9 cellular contexts compared by ENCODE assay signal in the genomic region with DNA sequence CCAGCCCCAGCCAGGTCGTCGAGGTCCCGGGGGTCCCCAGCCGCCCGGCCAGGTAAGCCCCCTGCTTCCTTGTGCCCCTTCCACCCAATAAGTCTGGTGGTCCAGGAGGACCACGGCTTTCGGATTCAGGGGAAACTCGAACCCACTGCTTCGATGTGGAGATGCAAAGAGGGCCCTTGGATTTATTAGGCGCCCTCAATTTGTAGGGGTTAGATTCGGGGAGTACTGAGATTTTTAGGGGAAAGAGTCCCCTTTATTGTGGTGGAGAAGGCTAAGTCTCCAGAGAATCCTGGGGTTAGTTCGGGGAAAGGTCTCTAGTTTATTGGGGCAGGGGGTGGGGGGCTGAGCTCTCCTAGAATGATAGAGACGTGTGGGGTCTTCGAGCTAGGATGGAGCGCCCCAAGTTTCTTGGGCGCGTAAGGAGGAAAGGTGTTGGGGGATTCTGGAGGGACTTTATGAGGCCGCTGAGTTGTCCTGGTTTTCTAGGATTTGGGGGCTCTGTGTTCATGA. TPM values are rescaled to one million over a fixed set of nuclear protein-coding genes. Genes with fewer than 3 reads are reported as not detected.
A peak's percentile ranks its signal among the peaks of the same experiment; 100 is the strongest.
DNase-seq lines count a peak whose midpoint lies in the region; ATAC-seq and TF ChIP-seq lines count a peak whose summit lies in the region.
"Had no signal": no experiment of that assay in that cellular context is flagged by ENCODE, and none has a peak within 500 bp of the region (broad histone marks: within the 10 kb centered on the region; RNA-seq: fewer than 3 reads in every experiment).

No MANE protein-coding gene starts in this region.

- no peaks in the 10 kb centered on the region for H3K9me3 Mint-ChIP-seq in activated T-cell treated with anti-CD3 and anti-CD28 coated beads, Interleukin-2, amount 50 U/mL, for 72 hours

- H3K4me3 ChIP-seq in WI38 (ENCODE audit: low read depth, low read length): peak overlapping the region; percentile 69
- H3K4me3 ChIP-seq in iPS DF 6.9 (ENCODE audit: low read length): peak overlapping the region; percentile 44; the same call in 1 of the 2 replicates
- H3K4me3 ChIP-seq in suprapubic skin: peak overlapping the region; percentile 34
- H3K4me3 ChIP-seq: lung had no signal

- H3K4me1 ChIP-seq in iPS DF 6.9 (ENCODE audit: control insufficient read depth, insufficient read depth, low read length) (peaks cover 8% of the 10 kb centered on the region), suprapubic skin (peaks cover 60% of the 10 kb centered on the region)

- no CpG with 5 or more reads among the region's 18 CpGs for WGBS in iPS DF 6.9 (ENCODE audit: insufficient coverage, insufficient read length)
- WGBS in suprapubic skin: 27% methylated on average over 12 of the region's 18 CpGs

- H3K27ac ChIP-seq in iPS DF 6.9 (ENCODE audit: low read length) (no peak overlapping the region), suprapubic skin (no peak overlapping the region)

- H3K9me3 ChIP-seq in iPS DF 6.9 (ENCODE audit: control insufficient read depth, insufficient read depth, low read length) (no peaks in the 10 kb centered on the region), suprapubic skin (no peaks in the 10 kb centered on the region)

- H3K27me3 Mint-ChIP-seq in activated T-cell treated with anti-CD3 and anti-CD28 coated beads, Interleukin-2, amount 50 U/mL, for 72 hours (ENCODE audit: low read depth): peaks cover 35% of the 10 kb centered on the region

- TF ChIP-seq CTCF in WI38 (IDR thresholded peaks at IDR 0.05; ENCODE audit: low read depth, low read length) (no peak), suprapubic skin (IDR thresholded peaks at IDR 0.05) (no peak)

- H3K36me3 Mint-ChIP-seq in activated T-cell treated with anti-CD3 and anti-CD28 coated beads, Interleukin-2, amount 50 U/mL, for 72 hours (ENCODE audit: insufficient read depth in 2 of 2): no peaks in the 10 kb centered on the region

- no peak for TF ChIP-seq EP300 in suprapubic skin (IDR thresholded peaks at IDR 0.05)

- no peak for ATAC-seq in activated T-cell treated with anti-CD3 and anti-CD28 coated beads, Interleukin-2, amount 50 U/mL, for 72 hours (replicated peaks in 1 of 2)
- no peak for ATAC-seq in GM19463 (IDR thresholded peaks at IDR 0.05; ENCODE audit: unreplicated experiment)

- peak overlapping the region; percentile 78 to 81 for H3K4me3 Mint-ChIP-seq in activated T-cell treated with anti-CD3 and anti-CD28 coated beads, Interleukin-2, amount 50 U/mL, for 72 hours

- no peak for DNase-seq in activated T-cell treated with anti-CD3 and anti-CD28 coated beads, Interleukin-2, amount 50 U/mL, for 72 hours
- DNase-seq in activated T-cell treated with anti-CD3 and anti-CD28 coated beads for 4 hours (no peak), iPS DF 6.9 (ENCODE audit: low read depth, low spot score) (no peak), suprapubic skin (ENCODE audit: low spot score in 2 of 2) (no peak), C1 segment of cervical spinal cord (lab: John Stamatoyannopoulos, UW) (no peak), NCI-H2196 (lab: John Stamatoyannopoulos, UW; ENCODE audit: unreplicated experiment) (no peak)

- H3K27me3 ChIP-seq in iPS DF 6.9 (ENCODE audit: control insufficient read depth, insufficient read depth, low read length) (peaks cover 13% of the 10 kb centered on the region; the same call in 1 of the 2 replicates), suprapubic skin (peaks cover 24% of the 10 kb centered on the region)

- no peak overlapping the region for H3K27ac Mint-ChIP-seq in activated T-cell treated with anti-CD3 and anti-CD28 coated beads, Interleukin-2, amount 50 U/mL, for 72 hours

- peaks cover 45% of the 10 kb centered on the region for H3K4me1 Mint-ChIP-seq in activated T-cell treated with anti-CD3 and anti-CD28 coated beads, Interleukin-2, amount 50 U/mL, for 72 hours (ENCODE audit: low read depth)

- H3K36me3 ChIP-seq in iPS DF 6.9 (ENCODE audit: control insufficient read depth, insufficient read depth, low read length) (no peaks in the 10 kb centered on the region), suprapubic skin (no peaks in the 10 kb centered on the region)

- no peak for TF ChIP-seq POLR2A in suprapubic skin (IDR thresholded peaks at IDR 0.05)

RNA-seq across cellular contexts. Expression of a gene that starts 3.8 kb away (rescaled TPM):
- 100 to 1,000 TPM; 164 to 195 TPM for total RNA-seq in activated T-cell treated with anti-CD3 and anti-CD28 coated beads, Interleukin-2, amount 50 U/mL, for 72 hours
- total RNA-seq in suprapubic skin: 100 to 1,000 TPM; 108 to 236 (median 121) TPM

RNA-seq across cellular contexts. Expression of a gene that starts 20.7 kb away (rescaled TPM):
- total RNA-seq in activated T-cell treated with anti-CD3 and anti-CD28 coated beads, Interleukin-2, amount 50 U/mL, for 72 hours: 100 to 1,000 TPM; 145 to 152 TPM
- 10 to 100 TPM; 42.2 to 58.3 (median 51.1) TPM for total RNA-seq in suprapubic skin
